Comparison of ENCODE assay signal across 14 cellular contexts in genomic region chr5:171647900-171648253, GRCh38.
"Had no signal": no experiment of that assay in that cellular context is flagged by ENCODE, and none has a peak within 500 bp of the region (broad histone marks: within the 10 kb centered on the region; RNA-seq: fewer than 3 reads in every experiment).

No MANE protein-coding gene starts in this region.

- DNase-seq: activated CD4-positive, CD25-positive, alpha-beta regulatory T cell; activated CD8-positive, alpha-beta T cell treated with anti-CD3 and anti-CD28 coated beads for 36 hours; activated naive CD4-positive, alpha-beta T cell treated with anti-CD3 and anti-CD28 coated beads for 36 hours; activated T-cell treated with anti-CD3 and anti-CD28 coated beads, Interleukin-2, amount 50 U/mL, for 1 hour; cerebellar nuclear complex; effector CD4-positive, alpha-beta T cell; esophagus squamous epithelium; naive thymus-derived CD8-positive, alpha-beta T cell; stimulated activated CD4-positive, alpha-beta T cell treated with anti-CD3 and anti-CD28 coated beads, Interleukin-1b, Interleukin-23, amount 100 ng/mL, for 48 hours; stimulated activated CD8-positive, alpha-beta memory T cell treated with anti-CD3 and anti-CD28 coated beads, Interleukin-4, amount 100 ng/mL, for 48 hours; stimulated activated naive CD4-positive, alpha-beta T cell treated with Interleukin-2 at 50 U/mL for 16 hours; thyroid gland had no signal

- H3K4me3 ChIP-seq: breast epithelium, esophagus squamous epithelium, thyroid gland had no signal

- H3K27me3 ChIP-seq: breast epithelium, thyroid gland had no signal

- H3K27ac ChIP-seq: breast epithelium, esophagus squamous epithelium, parathyroid adenoma, thyroid gland had no signal

- H2AFZ ChIP-seq: parathyroid adenoma had no signal

- ATAC-seq: activated CD8-positive, alpha-beta T cell treated with anti-CD3 and anti-CD28 coated beads for 36 hours; naive thymus-derived CD8-positive, alpha-beta T cell had no signal

- H3K9ac ChIP-seq: parathyroid adenoma had no signal

- H3K36me3 ChIP-seq: breast epithelium, esophagus squamous epithelium, thyroid gland had no signal

- H3K4me1 ChIP-seq: breast epithelium, parathyroid adenoma, thyroid gland had no signal

- H3K9me3 ChIP-seq: breast epithelium, esophagus squamous epithelium, thyroid gland had no signal

- H3K79me2 ChIP-seq: parathyroid adenoma had no signal
